In the genomic region with DNA sequence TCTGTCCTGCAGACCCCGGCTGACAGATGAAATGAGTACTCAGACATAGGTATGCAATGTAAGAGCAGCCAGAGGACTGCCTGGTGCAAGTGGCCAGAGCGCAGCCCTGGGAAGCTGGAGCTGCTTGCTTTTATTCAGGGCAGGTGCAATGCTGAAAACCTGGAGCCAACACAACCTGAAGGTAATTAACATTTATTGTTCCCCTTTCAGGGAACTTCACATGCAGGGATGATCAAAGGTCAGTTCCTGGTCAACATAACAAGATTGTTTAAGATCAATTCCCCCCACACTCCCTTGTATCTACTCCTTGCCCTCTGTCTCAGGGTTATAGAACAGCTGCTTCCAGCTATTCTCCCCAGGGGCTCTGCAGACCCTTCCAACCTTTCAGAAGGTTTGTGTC, we compare ENCODE assay signal across 18 cellular contexts. TPM values are rescaled to one million over a fixed set of nuclear protein-coding genes. Genes with fewer than 3 reads are reported as not detected.
"Had no signal": no experiment of that assay in that cellular context is flagged by ENCODE, and none has a peak within 500 bp of the region (broad histone marks: within the 10 kb centered on the region; RNA-seq: fewer than 3 reads in every experiment).

No MANE protein-coding gene starts in this region.

- H3K27ac Mint-ChIP-seq: activated B cell treated with CpG ODN at 0.5 μM for 24 hours; activated CD4-positive, alpha-beta T cell treated with anti-CD3 and anti-CD28 coated beads, Interleukin-2, amount 10 ng/mL, durations not matched to agents 24 days and 14 days; activated CD8-positive, alpha-beta T cell treated with anti-CD3 and anti-CD28 coated beads, Interleukin-2, amount 10 ng/mL, durations not matched to agents 7 days and 5 days; activated naive CD8-positive, alpha-beta T cell treated with anti-CD3 and anti-CD28 coated beads for 36 hours had no signal

- H3K4me1 Mint-ChIP-seq: activated CD4-positive, alpha-beta T cell treated with anti-CD3 and anti-CD28 coated beads, Interleukin-2, amount 10 ng/mL, durations not matched to agents 24 days and 14 days; activated naive CD8-positive, alpha-beta T cell treated with anti-CD3 and anti-CD28 coated beads for 36 hours; central memory CD8-positive, alpha-beta T cell had no signal

- H3K36me3 ChIP-seq: ovary, spleen, thoracic aorta had no signal

- H3K9me3 ChIP-seq: ovary, spleen, thoracic aorta had no signal

- H3K9me3 Mint-ChIP-seq: activated B cell treated with CpG ODN at 0.5 μM for 24 hours; activated CD4-positive, alpha-beta T cell treated with anti-CD3 and anti-CD28 coated beads, Interleukin-2, amount 10 ng/mL, durations not matched to agents 24 days and 14 days; activated naive CD8-positive, alpha-beta T cell treated with anti-CD3 and anti-CD28 coated beads for 36 hours; central memory CD8-positive, alpha-beta T cell had no signal

- H3K27ac ChIP-seq: ovary, spleen, thoracic aorta had no signal

- H3K4me3 ChIP-seq: ovary, spleen, thoracic aorta had no signal

- DNase-seq: activated B cell treated with CpG ODN at 0.5 μM for 24 hours; activated CD4-positive, alpha-beta T cell treated with anti-CD3 and anti-CD28 coated beads, Interleukin-2, amount 10 ng/mL, durations not matched to agents 24 days and 14 days; activated CD8-positive, alpha-beta memory T cell treated with anti-CD3 and anti-CD28 coated beads, Interleukin-2, amount 50 U/mL, for 4 hours; activated CD8-positive, alpha-beta T cell treated with anti-CD3 and anti-CD28 coated beads, Interleukin-2, amount 10 ng/mL, durations not matched to agents 7 days and 5 days; activated gamma-delta T cell treated with Interleukin-2 at 50 U/mL for 16 hours; activated naive CD8-positive, alpha-beta T cell treated with anti-CD3 and anti-CD28 coated beads for 36 hours; cortex of kidney; effector memory CD4-positive, alpha-beta T cell; foreskin fibroblast; kidney glomerular epithelial cell; ovary; spleen; stimulated activated CD4-positive, alpha-beta T cell treated with anti-CD3 and anti-CD28 coated beads, Interleukin-1b, Interleukin-23, amount 100 ng/mL, for 48 hours had no signal

- H3K4me3 Mint-ChIP-seq: activated B cell treated with CpG ODN at 0.5 μM for 24 hours; activated CD4-positive, alpha-beta T cell treated with anti-CD3 and anti-CD28 coated beads, Interleukin-2, amount 10 ng/mL, durations not matched to agents 24 days and 14 days; activated CD8-positive, alpha-beta T cell treated with anti-CD3 and anti-CD28 coated beads, Interleukin-2, amount 10 ng/mL, durations not matched to agents 7 days and 5 days; activated naive CD8-positive, alpha-beta T cell treated with anti-CD3 and anti-CD28 coated beads for 36 hours; central memory CD8-positive, alpha-beta T cell had no signal

- H3K36me3 Mint-ChIP-seq: activated naive CD8-positive, alpha-beta T cell treated with anti-CD3 and anti-CD28 coated beads for 36 hours; brain had no signal

- ATAC-seq: activated CD8-positive, alpha-beta T cell treated with anti-CD3 and anti-CD28 coated beads, Interleukin-2, amount 10 ng/mL, durations not matched to agents 7 days and 5 days; sciatic nerve had no signal

- H3K27me3 ChIP-seq: ovary had no signal

RNA-seq across cellular contexts. Expression of a gene that starts 48.7 kb away (rescaled TPM):
- total RNA-seq: activated B cell treated with CpG ODN at 0.5 μM for 24 hours; activated CD4-positive, alpha-beta T cell treated with anti-CD3 and anti-CD28 coated beads, Interleukin-2, amount 10 ng/mL, durations not matched to agents 24 days and 14 days; activated CD8-positive, alpha-beta T cell treated with anti-CD3 and anti-CD28 coated beads, Interleukin-2, amount 10 ng/mL, durations not matched to agents 7 days and 5 days; activated naive CD8-positive, alpha-beta T cell treated with anti-CD3 and anti-CD28 coated beads for 36 hours; T-helper 2 cell treated with Interferon-gamma antibody and Interleukin-4, amounts not matched to agents 100 ng/mL and 5 ng/mL, for 36 hours had no signal
